Comparison of ENCODE assay signal across 1 cellular context in the genomic region with DNA sequence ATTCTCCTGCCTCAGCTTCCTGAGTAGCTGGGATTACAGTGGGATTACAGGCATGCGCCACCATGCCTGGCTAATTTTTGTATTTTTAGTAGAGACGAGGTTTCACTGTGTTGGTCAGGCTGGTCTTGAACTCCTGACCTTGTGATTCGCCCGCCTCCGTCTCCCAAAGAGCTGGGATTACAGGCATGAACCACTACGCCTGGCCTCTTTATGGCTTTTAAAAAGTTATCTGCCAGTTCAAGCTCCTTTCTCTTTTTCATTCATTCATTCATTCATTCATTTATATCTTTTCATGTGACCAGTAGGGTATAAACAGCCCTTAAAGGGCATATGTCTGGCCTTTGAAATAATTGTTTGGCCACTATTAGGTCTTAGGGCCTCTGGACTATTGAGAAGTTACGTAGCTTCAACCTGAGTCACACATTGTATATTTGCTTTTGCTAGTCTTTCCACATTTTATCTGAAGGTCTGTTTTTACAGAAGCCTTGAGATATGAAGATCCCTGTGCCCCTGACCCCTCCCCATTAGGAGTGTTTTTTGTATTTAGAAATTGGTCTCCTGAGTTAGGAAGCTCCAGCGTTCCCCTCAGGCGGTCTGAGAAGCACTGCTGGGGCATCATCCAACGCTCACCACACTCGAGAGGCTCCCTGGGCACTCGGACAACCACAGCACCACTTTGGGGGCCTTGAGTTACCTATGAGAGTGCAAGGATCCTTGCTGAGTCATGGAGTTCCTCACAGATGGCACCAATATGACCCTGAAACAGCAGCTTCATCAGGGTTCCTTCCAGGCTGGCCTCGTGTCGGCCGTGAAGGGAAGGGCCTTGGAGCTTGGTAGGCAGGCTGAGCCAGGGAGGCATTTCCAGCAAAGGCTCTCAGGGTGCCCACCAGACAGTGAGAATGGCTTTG.
TF ChIP-seq lines count a peak whose summit lies in the region.

No MANE protein-coding gene starts in this region.

TF ChIP-seq in HepG2, 621 proteins besides CTCF, POLR2A, EP300 and RAD21 (continued from another document and continues in another):
- TF ChIP-seq PITX1 (CRISPR knock-in tag; IDR thresholded peaks at IDR 0.05) (no peak), NFIB (CRISPR knock-in tag; IDR thresholded peaks at IDR 0.05; ENCODE audit: borderline replicate concordance) (no peak), ZNF746 (CRISPR knock-in tag; IDR thresholded peaks at IDR 0.05) (no peak), ZBTB7A (CRISPR knock-in tag; IDR thresholded peaks at IDR 0.05) (no peak), REPIN1 (CRISPR knock-in tag; IDR thresholded peaks at IDR 0.05; ENCODE audit: borderline replicate concordance, low read depth) (no peak), TP53 (CRISPR knock-in tag; conservative IDR thresholded peaks at IDR 0.05) (no peak), CHCHD3 (CRISPR knock-in tag; IDR thresholded peaks at IDR 0.05) (no peak), SMAD9 (CRISPR knock-in tag; IDR thresholded peaks at IDR 0.05) (no peak), SAP130 (CRISPR knock-in tag; IDR thresholded peaks at IDR 0.05; ENCODE audit: low read depth) (peak; percentile 75), ZNF101 (CRISPR knock-in tag; IDR thresholded peaks at IDR 0.05; ENCODE audit: borderline replicate concordance, low read depth) (no peak), ZNF296 (CRISPR knock-in tag; conservative IDR thresholded peaks at IDR 0.05) (no peak), ARNTL (CRISPR knock-in tag; IDR thresholded peaks at IDR 0.05) (no peak), ZNF124 (CRISPR knock-in tag; IDR thresholded peaks at IDR 0.05) (no peak), ERF (CRISPR knock-in tag; IDR thresholded peaks at IDR 0.05) (no peak), SMC3 (IDR thresholded peaks at IDR 0.05; ENCODE audit: low read length) (no peak), YEATS4 (CRISPR knock-in tag; IDR thresholded peaks at IDR 0.05; ENCODE audit: borderline replicate concordance) (no peak), ZNF768 (CRISPR knock-in tag; IDR thresholded peaks at IDR 0.05) (no peak; the same call in 1 of the 2 replicates), ZFAT (CRISPR knock-in tag; conservative IDR thresholded peaks at IDR 0.05) (no peak), ZNF549 (CRISPR knock-in tag; IDR thresholded peaks at IDR 0.05) (no peak), ZNF589 (CRISPR knock-in tag; conservative IDR thresholded peaks at IDR 0.05) (no peak), MYNN (CRISPR knock-in tag; IDR thresholded peaks at IDR 0.05; ENCODE audit: low read depth) (no peak), HNRNPUL1 (IDR thresholded peaks at IDR 0.05; ENCODE audit: low read depth, low read length) (no peak), MAFF (IDR thresholded peaks at IDR 0.05; ENCODE audit: low read depth, low read length) (no peak), JARID2 (CRISPR knock-in tag; IDR thresholded peaks at IDR 0.05; ENCODE audit: insufficient replicate concordance) (no peak), MEIS2 (CRISPR knock-in tag; IDR thresholded peaks at IDR 0.05) (no peak), ZSCAN12 (CRISPR knock-in tag; IDR thresholded peaks at IDR 0.05) (no peak), ZSCAN25 (CRISPR knock-in tag; IDR thresholded peaks at IDR 0.05) (no peak), THYN1 (CRISPR knock-in tag; IDR thresholded peaks at IDR 0.05; ENCODE audit: borderline replicate concordance, low read depth) (no peak), ZNF660 (CRISPR knock-in tag; IDR thresholded peaks at IDR 0.05; ENCODE audit: borderline replicate concordance, low read depth) (no peak), ZNF543 (CRISPR knock-in tag; IDR thresholded peaks at IDR 0.05) (no peak), KLF16 (CRISPR knock-in tag; IDR thresholded peaks at IDR 0.05) (no peak), KDM1A (CRISPR knock-in tag; IDR thresholded peaks at IDR 0.05) (peak; percentile 44; the same call in 1 of the 2 replicates), TAF15 (IDR thresholded peaks at IDR 0.05; ENCODE audit: low read depth, low read length, poor library complexity, severe bottlenecking) (no peak), SMAD3 (CRISPR knock-in tag; IDR thresholded peaks at IDR 0.05) (peak; percentile 45; the same call in 1 of the 2 replicates), ARID2 (CRISPR knock-in tag; IDR thresholded peaks at IDR 0.05; ENCODE audit: borderline replicate concordance) (no peak), PAF1 (CRISPR knock-in tag; IDR thresholded peaks at IDR 0.05) (no peak), ZNF614 (CRISPR knock-in tag; IDR thresholded peaks at IDR 0.05; ENCODE audit: borderline replicate concordance) (no peak; the same call in 1 of the 2 replicates), CEBPG (CRISPR knock-in tag; IDR thresholded peaks at IDR 0.05) (peak; percentile 59; the same call in 1 of the 2 replicates), ISL2 (CRISPR knock-in tag; IDR thresholded peaks at IDR 0.05) (no peak; the same call in 1 of the 2 replicates), ZNF431 (CRISPR knock-in tag; IDR thresholded peaks at IDR 0.05; ENCODE audit: borderline replicate concordance, low read depth) (no peak), KLF15 (CRISPR knock-in tag; IDR thresholded peaks at IDR 0.05; ENCODE audit: borderline replicate concordance) (no peak), REXO4 (CRISPR knock-in tag; IDR thresholded peaks at IDR 0.05; ENCODE audit: borderline replicate concordance) (no peak), ZNF10 (CRISPR knock-in tag; IDR thresholded peaks at IDR 0.05; ENCODE audit: borderline replicate concordance, low read depth) (no peak), MAFG (CRISPR knock-in tag; IDR thresholded peaks at IDR 0.05) (no peak), RFXANK (CRISPR knock-in tag; IDR thresholded peaks at IDR 0.05) (no peak), ZNF235 (CRISPR knock-in tag; IDR thresholded peaks at IDR 0.05; ENCODE audit: borderline replicate concordance) (no peak), SMARCC2 (IDR thresholded peaks at IDR 0.05) (no peak), DNMT1 (CRISPR knock-in tag; IDR thresholded peaks at IDR 0.05) (no peak), KAT8 (CRISPR knock-in tag; IDR thresholded peaks at IDR 0.05) (peak; percentile 34; the same call in 1 of the 2 replicates), KDM4B (CRISPR knock-in tag; IDR thresholded peaks at IDR 0.05) (no peak), LCORL (IDR thresholded peaks at IDR 0.05) (no peak), LCORL (CRISPR knock-in tag; IDR thresholded peaks at IDR 0.05) (peak; percentile 53), CENPX (CRISPR knock-in tag; IDR thresholded peaks at IDR 0.05) (no peak), ZNF83 (CRISPR knock-in tag; IDR thresholded peaks at IDR 0.05; ENCODE audit: borderline replicate concordance) (no peak), KMT2A (CRISPR knock-in tag; IDR thresholded peaks at IDR 0.05) (no peak), NR3C1 (CRISPR knock-in tag; IDR thresholded peaks at IDR 0.05) (no peak), MLLT10 (CRISPR knock-in tag; IDR thresholded peaks at IDR 0.05) (no peak), ZNF232 (CRISPR knock-in tag; IDR thresholded peaks at IDR 0.05; ENCODE audit: borderline replicate concordance) (no peak), SUZ12 (IDR thresholded peaks at IDR 0.05; ENCODE audit: low read depth, low read length) (no peak)
- TF ChIP-seq, protein P1, sequence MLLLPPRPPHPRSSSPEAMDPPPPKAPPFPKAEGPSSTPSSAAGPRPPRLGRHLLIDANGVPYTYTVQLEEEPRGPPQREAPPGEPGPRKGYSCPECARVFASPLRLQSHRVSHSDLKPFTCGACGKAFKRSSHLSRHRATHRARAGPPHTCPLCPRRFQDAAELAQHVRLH (CRISPR knock-in tag; IDR thresholded peaks at IDR 0.05; ENCODE audit: borderline replicate concordance, low read depth) = 0 out of 2 replicates have a peak, but pooled peaks have one; percentile 13
- TF ChIP-seq, protein P2, sequence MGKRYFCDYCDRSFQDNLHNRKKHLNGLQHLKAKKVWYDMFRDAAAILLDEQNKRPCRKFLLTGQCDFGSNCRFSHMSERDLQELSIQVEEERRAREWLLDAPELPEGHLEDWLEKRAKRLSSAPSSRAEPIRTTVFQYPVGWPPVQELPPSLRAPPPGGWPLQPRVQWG (CRISPR knock-in tag; IDR thresholded peaks at IDR 0.05; ENCODE audit: borderline replicate concordance, low read depth) = no peak
- TF ChIP-seq, protein P3, sequence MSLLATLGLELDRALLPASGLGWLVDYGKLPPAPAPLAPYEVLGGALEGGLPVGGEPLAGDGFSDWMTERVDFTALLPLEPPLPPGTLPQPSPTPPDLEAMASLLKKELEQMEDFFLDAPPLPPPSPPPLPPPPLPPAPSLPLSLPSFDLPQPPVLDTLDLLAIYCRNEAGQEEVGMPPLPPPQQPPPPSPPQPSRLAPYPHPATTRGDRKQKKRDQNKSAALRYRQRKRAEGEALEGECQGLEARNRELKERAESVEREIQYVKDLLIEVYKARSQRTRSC (CRISPR knock-in tag; IDR thresholded peaks at IDR 0.05; ENCODE audit: low read depth) = no peak
- TF ChIP-seq, protein P4, sequence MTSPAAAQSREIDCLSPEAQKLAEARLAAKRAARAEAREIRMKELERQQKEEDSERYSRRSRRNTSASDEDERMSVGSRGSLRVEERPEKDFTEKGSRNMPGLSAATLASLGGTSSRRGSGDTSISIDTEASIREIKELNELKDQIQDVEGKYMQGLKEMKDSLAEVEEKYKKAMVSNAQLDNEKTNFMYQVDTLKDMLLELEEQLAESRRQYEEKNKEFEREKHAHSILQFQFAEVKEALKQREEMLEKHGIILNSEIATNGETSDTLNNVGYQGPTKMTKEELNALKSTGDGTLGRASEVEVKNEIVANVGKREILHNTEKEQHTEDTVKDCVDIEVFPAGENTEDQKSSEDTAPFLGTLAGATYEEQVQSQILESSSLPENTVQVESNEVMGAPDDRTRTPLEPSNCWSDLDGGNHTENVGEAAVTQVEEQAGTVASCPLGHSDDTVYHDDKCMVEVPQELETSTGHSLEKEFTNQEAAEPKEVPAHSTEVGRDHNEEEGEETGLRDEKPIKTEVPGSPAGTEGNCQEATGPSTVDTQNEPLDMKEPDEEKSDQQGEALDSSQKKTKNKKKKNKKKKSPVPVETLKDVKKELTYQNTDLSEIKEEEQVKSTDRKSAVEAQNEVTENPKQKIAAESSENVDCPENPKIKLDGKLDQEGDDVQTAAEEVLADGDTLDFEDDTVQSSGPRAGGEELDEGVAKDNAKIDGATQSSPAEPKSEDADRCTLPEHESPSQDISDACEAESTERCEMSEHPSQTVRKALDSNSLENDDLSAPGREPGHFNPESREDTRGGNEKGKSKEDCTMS (CRISPR knock-in tag; conservative IDR thresholded peaks at IDR 0.05) = no peak
- TF ChIP-seq, protein P5, sequence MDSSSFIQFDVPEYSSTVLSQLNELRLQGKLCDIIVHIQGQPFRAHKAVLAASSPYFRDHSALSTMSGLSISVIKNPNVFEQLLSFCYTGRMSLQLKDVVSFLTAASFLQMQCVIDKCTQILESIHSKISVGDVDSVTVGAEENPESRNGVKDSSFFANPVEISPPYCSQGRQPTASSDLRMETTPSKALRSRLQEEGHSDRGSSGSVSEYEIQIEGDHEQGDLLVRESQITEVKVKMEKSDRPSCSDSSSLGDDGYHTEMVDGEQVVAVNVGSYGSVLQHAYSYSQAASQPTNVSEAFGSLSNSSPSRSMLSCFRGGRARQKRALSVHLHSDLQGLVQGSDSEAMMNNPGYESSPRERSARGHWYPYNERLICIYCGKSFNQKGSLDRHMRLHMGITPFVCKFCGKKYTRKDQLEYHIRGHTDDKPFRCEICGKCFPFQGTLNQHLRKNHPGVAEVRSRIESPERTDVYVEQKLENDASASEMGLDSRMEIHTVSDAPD (CRISPR knock-in tag; IDR thresholded peaks at IDR 0.05) = no peak
- TF ChIP-seq, protein P6, sequence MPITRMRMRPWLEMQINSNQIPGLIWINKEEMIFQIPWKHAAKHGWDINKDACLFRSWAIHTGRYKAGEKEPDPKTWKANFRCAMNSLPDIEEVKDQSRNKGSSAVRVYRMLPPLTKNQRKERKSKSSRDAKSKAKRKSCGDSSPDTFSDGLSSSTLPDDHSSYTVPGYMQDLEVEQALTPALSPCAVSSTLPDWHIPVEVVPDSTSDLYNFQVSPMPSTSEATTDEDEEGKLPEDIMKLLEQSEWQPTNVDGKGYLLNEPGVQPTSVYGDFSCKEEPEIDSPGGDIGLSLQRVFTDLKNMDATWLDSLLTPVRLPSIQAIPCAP (CRISPR knock-in tag; IDR thresholded peaks at IDR 0.05; ENCODE audit: low read depth) = no peak
- TF ChIP-seq, protein P7, sequence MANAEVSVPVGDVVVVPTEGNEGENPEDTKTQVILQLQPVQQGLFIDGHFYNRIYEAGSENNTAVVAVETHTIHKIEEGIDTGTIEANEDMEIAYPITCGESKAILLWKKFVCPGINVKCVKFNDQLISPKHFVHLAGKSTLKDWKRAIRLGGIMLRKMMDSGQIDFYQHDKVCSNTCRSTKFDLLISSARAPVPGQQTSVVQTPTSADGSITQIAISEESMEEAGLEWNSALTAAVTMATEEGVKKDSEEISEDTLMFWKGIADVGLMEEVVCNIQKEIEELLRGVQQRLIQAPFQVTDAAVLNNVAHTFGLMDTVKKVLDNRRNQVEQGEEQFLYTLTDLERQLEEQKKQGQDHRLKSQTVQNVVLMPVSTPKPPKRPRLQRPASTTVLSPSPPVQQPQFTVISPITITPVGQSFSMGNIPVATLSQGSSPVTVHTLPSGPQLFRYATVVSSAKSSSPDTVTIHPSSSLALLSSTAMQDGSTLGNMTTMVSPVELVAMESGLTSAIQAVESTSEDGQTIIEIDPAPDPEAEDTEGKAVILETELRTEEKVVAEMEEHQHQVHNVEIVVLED (CRISPR knock-in tag; IDR thresholded peaks at IDR 0.05; ENCODE audit: borderline replicate concordance) = no peak
- TF ChIP-seq, protein P8, sequence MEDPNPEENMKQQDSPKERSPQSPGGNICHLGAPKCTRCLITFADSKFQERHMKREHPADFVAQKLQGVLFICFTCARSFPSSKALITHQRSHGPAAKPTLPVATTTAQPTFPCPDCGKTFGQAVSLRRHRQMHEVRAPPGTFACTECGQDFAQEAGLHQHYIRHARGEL (CRISPR knock-in tag; IDR thresholded peaks at IDR 0.05) = no peak
- TF ChIP-seq, protein P9, sequence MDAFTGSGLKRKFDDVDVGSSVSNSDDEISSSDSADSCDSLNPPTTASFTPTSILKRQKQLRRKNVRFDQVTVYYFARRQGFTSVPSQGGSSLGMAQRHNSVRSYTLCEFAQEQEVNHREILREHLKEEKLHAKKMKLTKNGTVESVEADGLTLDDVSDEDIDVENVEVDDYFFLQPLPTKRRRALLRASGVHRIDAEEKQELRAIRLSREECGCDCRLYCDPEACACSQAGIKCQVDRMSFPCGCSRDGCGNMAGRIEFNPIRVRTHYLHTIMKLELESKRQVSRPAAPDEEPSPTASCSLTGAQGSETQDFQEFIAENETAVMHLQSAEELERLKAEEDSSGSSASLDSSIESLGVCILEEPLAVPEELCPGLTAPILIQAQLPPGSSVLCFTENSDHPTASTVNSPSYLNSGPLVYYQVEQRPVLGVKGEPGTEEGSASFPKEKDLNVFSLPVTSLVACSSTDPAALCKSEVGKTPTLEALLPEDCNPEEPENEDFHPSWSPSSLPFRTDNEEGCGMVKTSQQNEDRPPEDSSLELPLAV (CRISPR knock-in tag; conservative IDR thresholded peaks at IDR 0.05; ENCODE audit: low read depth) = no peak
- TF ChIP-seq, protein P10, sequence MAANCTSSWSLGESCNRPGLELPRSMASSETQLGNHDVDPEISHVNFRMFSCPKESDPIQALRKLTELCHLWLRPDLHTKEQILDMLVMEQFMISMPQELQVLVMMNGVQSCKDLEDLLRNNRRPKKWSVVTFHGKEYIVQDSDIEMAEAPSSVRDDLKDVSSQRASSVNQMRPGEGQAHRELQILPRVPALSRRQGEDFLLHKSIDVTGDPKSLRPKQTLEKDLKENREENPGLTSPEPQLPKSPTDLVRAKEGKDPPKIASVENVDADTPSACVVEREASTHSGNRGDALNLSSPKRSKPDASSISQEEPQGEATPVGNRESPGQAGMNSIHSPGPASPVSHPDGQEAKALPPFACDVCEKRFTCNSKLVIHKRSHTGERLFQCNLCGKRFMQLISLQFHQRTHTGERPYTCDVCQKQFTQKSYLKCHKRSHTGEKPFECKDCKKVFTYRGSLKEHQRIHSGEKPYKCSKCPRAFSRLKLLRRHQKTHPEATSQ (CRISPR knock-in tag; IDR thresholded peaks at IDR 0.05; ENCODE audit: borderline replicate concordance) = no peak
